ENCODE assay signal across 9 cellular contexts in the genomic region with DNA sequence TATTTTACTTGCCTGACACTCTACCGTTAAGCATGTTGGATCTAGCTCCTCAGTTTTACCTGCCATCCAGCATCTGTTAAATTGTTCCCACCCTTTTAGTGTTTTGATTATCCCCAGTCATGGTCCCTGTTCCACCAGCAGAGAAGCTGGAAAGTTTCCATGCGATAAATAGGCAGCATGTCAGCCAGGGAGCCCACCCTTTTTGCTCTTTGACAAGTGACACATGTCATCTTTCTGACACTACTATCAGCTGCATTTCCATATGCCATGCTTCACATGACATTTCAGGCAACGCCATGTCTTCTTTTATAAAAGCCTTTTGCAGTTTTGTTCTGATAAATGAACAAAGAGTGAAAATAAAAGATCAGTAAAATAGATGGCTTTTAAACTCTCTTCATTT.
"Had no signal": no experiment of that assay in that cellular context is flagged by ENCODE, and none has a peak within 500 bp of the region (broad histone marks: within the 10 kb centered on the region; RNA-seq: fewer than 3 reads in every experiment).

No MANE protein-coding gene starts in this region.

- H3K9me3 ChIP-seq: HAP-1 had no signal

- H3K4me3 ChIP-seq: GM23248, HAP-1 had no signal

- H3K27ac Mint-ChIP-seq: HFFc6, IgD-negative memory B cell had no signal

- H3K27me3 Mint-ChIP-seq: IgD-negative memory B cell had no signal

- DNase-seq: GM23248, GOT3, H7, HFFc6 had no signal

- H3K36me3 Mint-ChIP-seq: IgD-negative memory B cell had no signal

- H3K27ac ChIP-seq: GM23248, HL-60 had no signal

- H3K4me3 Mint-ChIP-seq: HFFc6, IgD-negative memory B cell had no signal

- H3K4me1 ChIP-seq: HAP-1 had no signal

- ATAC-seq: HCT116, HepG2 had no signal
